ENCODE assay signal across 8 cellular contexts in genomic region chr15:92906563-92907081, GRCh38. TPM values are rescaled to one million over a fixed set of nuclear protein-coding genes. Genes with fewer than 3 reads are reported as not detected.
DNase-seq lines count a peak whose midpoint lies in the region; ATAC-seq, FAIRE-seq and TF ChIP-seq lines count a peak whose summit lies in the region.

No MANE protein-coding gene starts in this region.

- H3K36me3 ChIP-seq in Peyer's patch, result no peaks in the 10 kb centered on the region
- H3K36me3 ChIP-seq in naive thymus-derived CD4-positive, alpha-beta T cell (ENCODE audit: control insufficient read depth in 2 of 3, insufficient read depth in 3 of 3, low read length in 3 of 3), result no peaks in the 10 kb centered on the region

- POLR2A ChIA-PET in naive thymus-derived CD4-positive, alpha-beta T cell (lab: Charles Lee), result interaction anchor here (0.7 to 15.9 kb wide), 12 partner anchors 14 to 109 kb away, joined by 3 to 762 read pairs (median 7); no protein-coding TSS in a partner anchor

- intact Hi-C loops in naive thymus-derived CD4-positive, alpha-beta T cell (cut with micrococcal nuclease), result loop anchor here (1.0 to 10.0 kb wide), 2 partner anchors 12 to 1052 kb away; partner anchors contain the start of gene SLCO3A1 (in 2 of the 2)

- no peaks in the 10 kb centered on the region for H3K27me3 Mint-ChIP-seq in naive thymus-derived CD4-positive, alpha-beta T cell

- peaks cover 53 to 83% (median 78%) of the 10 kb centered on the region in 7 donors for H3K4me1 Mint-ChIP-seq in naive thymus-derived CD4-positive, alpha-beta T cell

- TF ChIP-seq CTCF in Peyer's patch (IDR thresholded peaks at IDR 0.05), result no peak

- peaks cover 0 to 52% (median 21%) of the 10 kb centered on the region in 5 donors for H3K36me3 Mint-ChIP-seq in naive thymus-derived CD4-positive, alpha-beta T cell

- H3K9me3 ChIP-seq in Peyer's patch, result no peaks in the 10 kb centered on the region
- H3K9me3 ChIP-seq in naive thymus-derived CD4-positive, alpha-beta T cell (ENCODE audit: control insufficient read depth in 2 of 3, low read length in 3 of 3), result no peaks in the 10 kb centered on the region

- DNase-seq in HCEC 1CT, result peak; percentile 62
- DNase-seq in Peyer's patch, result peak in 2 of 3 donors; percentile 55 to 73
- DNase-seq in central memory CD4-positive, alpha-beta T cell, result peak; percentile 59
- DNase-seq in naive thymus-derived CD4-positive, alpha-beta T cell, result peak in 6 of 9 donors; percentile 45 to 77 (median 68)
- DNase-seq in DMS153 treated with DMSO at 0.1 percent for 48 hours (lab: John Stamatoyannopoulos, UW; ENCODE audit: unreplicated experiment), result no peak
- DNase-seq in NCI-H1048 (lab: John Stamatoyannopoulos, UW), result no peak
- DNase-seq in HTR-8/SVneo (ENCODE audit: insufficient read length, low spot score), result no peak

- ATAC-seq in GM18499 (IDR thresholded peaks at IDR 0.05; ENCODE audit: insufficient read depth, unreplicated experiment), result peak; percentile 46
- peak; percentile 19 for ATAC-seq in naive thymus-derived CD4-positive, alpha-beta T cell

- peaks cover 4 to 67% (median 34%) of the 10 kb centered on the region in 4 donors for H3K4me1 ChIP-seq in Peyer's patch
- peaks cover 63 to 66% of the 10 kb centered on the region in 2 donors for H3K4me1 ChIP-seq in naive thymus-derived CD4-positive, alpha-beta T cell (ENCODE audit: control insufficient read depth in 2 of 2, insufficient read depth in 2 of 2, low read length in 2 of 2)

- peak overlapping the region in 2 of 4 donors; percentile 59 to 62 for H3K4me3 ChIP-seq in Peyer's patch
- H3K4me3 ChIP-seq in naive thymus-derived CD4-positive, alpha-beta T cell (ENCODE audit: low read length), result peak overlapping the region; percentile 68

- no peak for TF ChIP-seq POLR2A in Peyer's patch (IDR thresholded peaks at IDR 0.05)

- CTCF ChIA-PET in naive thymus-derived CD4-positive, alpha-beta T cell (lab: Charles Lee), result interaction anchor here (4.1 to 4.6 kb wide), 2 partner anchors 11 to 98 kb away, joined by 18 to 35 read pairs; no protein-coding TSS in a partner anchor

- H3K27ac Mint-ChIP-seq in naive thymus-derived CD4-positive, alpha-beta T cell, result peak overlapping the region; percentile 96 to 100 (median 100)

- H3K4me3 Mint-ChIP-seq in naive thymus-derived CD4-positive, alpha-beta T cell, result peak overlapping the region; percentile 77 to 100 (median 94)

- peak overlapping the region; percentile 89 to 96 (median 92) for H3K27ac ChIP-seq in Peyer's patch
- peak overlapping the region; percentile 97 for H3K27ac ChIP-seq in naive thymus-derived CD4-positive, alpha-beta T cell (ENCODE audit: low read depth, low read length)

- H3K27me3 ChIP-seq in Peyer's patch, result no peaks in the 10 kb centered on the region
- H3K27me3 ChIP-seq in naive thymus-derived CD4-positive, alpha-beta T cell (ENCODE audit: control insufficient read depth in 2 of 2, insufficient read depth in 2 of 2, low read length in 2 of 2), result no peaks in the 10 kb centered on the region

- no peak for FAIRE-seq in HTR-8/SVneo (lab: Jason Lieb, UNC)

- peaks cover 0 to 5% (median 0%) of the 10 kb centered on the region in 11 donors for H3K9me3 Mint-ChIP-seq in naive thymus-derived CD4-positive, alpha-beta T cell

RNA-seq across cellular contexts. Expression of gene CHD2, which starts 6.5 kb away (rescaled TPM):
- 100 to 1,000 TPM; 109 to 370 (median 161) TPM for total RNA-seq in Peyer's patch
- 100 to 1,000 TPM; 144 to 492 (median 393) TPM for total RNA-seq in naive thymus-derived CD4-positive, alpha-beta T cell
- polyA plus RNA-seq in naive thymus-derived CD4-positive, alpha-beta T cell, result 100 to 1,000 TPM in 1 of 2 donors, 10 to 100 TPM in 1; 70.0 to 103 TPM

Comparison
In these comparisons a context has a peak if more than half of its experiments do, and no peak if none do; other contexts are left out.
1. DNase-seq: peak in HCEC 1CT (single experiment), Peyer's patch (2 of 3), central memory CD4-positive, alpha-beta T cell (single experiment) and naive thymus-derived CD4-positive, alpha-beta T cell (6 of 9); none in DMS153 treated with DMSO at 0.1 percent for 48 hours (single experiment), NCI-H1048 (single experiment) and HTR-8/SVneo (single experiment).